In the genomic region with DNA sequence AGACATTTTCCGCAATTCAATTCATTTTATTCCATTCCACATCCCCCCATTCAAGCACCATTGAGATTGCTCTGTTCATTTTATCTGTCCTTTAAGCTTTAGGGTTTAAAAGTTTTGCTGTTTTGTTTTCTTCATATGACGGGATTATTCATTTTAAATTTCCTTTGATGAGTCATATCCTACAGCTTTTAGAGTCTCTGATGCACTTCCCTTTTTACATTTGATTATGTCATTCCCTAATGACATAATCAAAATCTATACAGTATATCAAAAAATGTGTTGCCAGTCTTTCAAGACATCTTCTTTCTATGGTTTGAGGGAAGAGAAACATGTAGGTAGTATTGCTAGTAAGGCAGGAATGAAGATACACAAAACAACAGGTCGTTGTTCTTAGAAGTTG, we compare ENCODE assay signal across 1 cellular context.
TF ChIP-seq lines count a peak whose summit lies in the region.

No MANE protein-coding gene starts in this region.

TF ChIP-seq in SK-N-SH, 30 proteins besides CTCF, POLR2A, EP300 and RAD21 (continued from another document):
- TF ChIP-seq, protein P1, sequence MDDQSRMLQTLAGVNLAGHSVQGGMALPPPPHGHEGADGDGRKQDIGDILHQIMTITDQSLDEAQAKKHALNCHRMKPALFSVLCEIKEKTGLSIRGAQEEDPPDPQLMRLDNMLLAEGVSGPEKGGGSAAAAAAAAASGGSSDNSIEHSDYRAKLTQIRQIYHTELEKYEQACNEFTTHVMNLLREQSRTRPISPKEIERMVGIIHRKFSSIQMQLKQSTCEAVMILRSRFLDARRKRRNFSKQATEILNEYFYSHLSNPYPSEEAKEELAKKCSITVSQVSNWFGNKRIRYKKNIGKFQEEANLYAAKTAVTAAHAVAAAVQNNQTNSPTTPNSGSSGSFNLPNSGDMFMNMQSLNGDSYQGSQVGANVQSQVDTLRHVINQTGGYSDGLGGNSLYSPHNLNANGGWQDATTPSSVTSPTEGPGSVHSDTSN (IDR thresholded peaks at IDR 0.05) = peak; percentile 46; the same call in 1 of the 2 replicates
- TF ChIP-seq TCF12 (IDR thresholded peaks at IDR 0.05) = peak; percentile 55
- TF ChIP-seq GABPA (IDR thresholded peaks at IDR 0.05; ENCODE audit: low read depth) = peak; percentile 49
- TF ChIP-seq MXI1 (IDR thresholded peaks at IDR 0.05; ENCODE audit: low read depth, low read length) = no peak
- no peak for TF ChIP-seq FOXM1 (IDR thresholded peaks at IDR 0.05; ENCODE audit: low read depth)
- no peak for TF ChIP-seq RFX5 (IDR thresholded peaks at IDR 0.05; ENCODE audit: low read length)
- no peak for TF ChIP-seq NRF1 (IDR thresholded peaks at IDR 0.05; ENCODE audit: low read depth, low read length)
- no peak for TF ChIP-seq NFIC (IDR thresholded peaks at IDR 0.05; ENCODE audit: borderline replicate concordance)
- TF ChIP-seq, protein P2, sequence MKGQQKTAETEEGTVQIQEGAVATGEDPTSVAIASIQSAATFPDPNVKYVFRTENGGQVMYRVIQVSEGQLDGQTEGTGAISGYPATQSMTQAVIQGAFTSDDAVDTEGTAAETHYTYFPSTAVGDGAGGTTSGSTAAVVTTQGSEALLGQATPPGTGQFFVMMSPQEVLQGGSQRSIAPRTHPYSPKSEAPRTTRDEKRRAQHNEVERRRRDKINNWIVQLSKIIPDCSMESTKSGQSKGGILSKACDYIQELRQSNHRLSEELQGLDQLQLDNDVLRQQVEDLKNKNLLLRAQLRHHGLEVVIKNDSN (IDR thresholded peaks at IDR 0.05; ENCODE audit: borderline replicate concordance, low read depth) = no peak
- TF ChIP-seq CHD2 (IDR thresholded peaks at IDR 0.05; ENCODE audit: low read length, partially characterized antibody) = no peak
- TF ChIP-seq FOSL2 (IDR thresholded peaks at IDR 0.05; ENCODE audit: borderline replicate concordance, low read depth) = peak; percentile 54; the same call in 1 of the 2 replicates
- TF ChIP-seq, protein P3, sequence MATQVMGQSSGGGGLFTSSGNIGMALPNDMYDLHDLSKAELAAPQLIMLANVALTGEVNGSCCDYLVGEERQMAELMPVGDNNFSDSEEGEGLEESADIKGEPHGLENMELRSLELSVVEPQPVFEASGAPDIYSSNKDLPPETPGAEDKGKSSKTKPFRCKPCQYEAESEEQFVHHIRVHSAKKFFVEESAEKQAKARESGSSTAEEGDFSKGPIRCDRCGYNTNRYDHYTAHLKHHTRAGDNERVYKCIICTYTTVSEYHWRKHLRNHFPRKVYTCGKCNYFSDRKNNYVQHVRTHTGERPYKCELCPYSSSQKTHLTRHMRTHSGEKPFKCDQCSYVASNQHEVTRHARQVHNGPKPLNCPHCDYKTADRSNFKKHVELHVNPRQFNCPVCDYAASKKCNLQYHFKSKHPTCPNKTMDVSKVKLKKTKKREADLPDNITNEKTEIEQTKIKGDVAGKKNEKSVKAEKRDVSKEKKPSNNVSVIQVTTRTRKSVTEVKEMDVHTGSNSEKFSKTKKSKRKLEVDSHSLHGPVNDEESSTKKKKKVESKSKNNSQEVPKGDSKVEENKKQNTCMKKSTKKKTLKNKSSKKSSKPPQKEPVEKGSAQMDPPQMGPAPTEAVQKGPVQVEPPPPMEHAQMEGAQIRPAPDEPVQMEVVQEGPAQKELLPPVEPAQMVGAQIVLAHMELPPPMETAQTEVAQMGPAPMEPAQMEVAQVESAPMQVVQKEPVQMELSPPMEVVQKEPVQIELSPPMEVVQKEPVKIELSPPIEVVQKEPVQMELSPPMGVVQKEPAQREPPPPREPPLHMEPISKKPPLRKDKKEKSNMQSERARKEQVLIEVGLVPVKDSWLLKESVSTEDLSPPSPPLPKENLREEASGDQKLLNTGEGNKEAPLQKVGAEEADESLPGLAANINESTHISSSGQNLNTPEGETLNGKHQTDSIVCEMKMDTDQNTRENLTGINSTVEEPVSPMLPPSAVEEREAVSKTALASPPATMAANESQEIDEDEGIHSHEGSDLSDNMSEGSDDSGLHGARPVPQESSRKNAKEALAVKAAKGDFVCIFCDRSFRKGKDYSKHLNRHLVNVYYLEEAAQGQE (IDR thresholded peaks at IDR 0.05; ENCODE audit: low read depth, low read length) = no peak
- no peak for TF ChIP-seq TEAD4 (IDR thresholded peaks at IDR 0.05; ENCODE audit: borderline replicate concordance, insufficient read depth)
- TF ChIP-seq POLR2AphosphoS5 (IDR thresholded peaks at IDR 0.05; ENCODE audit: low read depth, low read length) = no peak
- TF ChIP-seq, protein P4, sequence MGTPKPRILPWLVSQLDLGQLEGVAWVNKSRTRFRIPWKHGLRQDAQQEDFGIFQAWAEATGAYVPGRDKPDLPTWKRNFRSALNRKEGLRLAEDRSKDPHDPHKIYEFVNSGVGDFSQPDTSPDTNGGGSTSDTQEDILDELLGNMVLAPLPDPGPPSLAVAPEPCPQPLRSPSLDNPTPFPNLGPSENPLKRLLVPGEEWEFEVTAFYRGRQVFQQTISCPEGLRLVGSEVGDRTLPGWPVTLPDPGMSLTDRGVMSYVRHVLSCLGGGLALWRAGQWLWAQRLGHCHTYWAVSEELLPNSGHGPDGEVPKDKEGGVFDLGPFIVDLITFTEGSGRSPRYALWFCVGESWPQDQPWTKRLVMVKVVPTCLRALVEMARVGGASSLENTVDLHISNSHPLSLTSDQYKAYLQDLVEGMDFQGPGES (IDR thresholded peaks at IDR 0.05; ENCODE audit: low read depth, low read length) = no peak
- no peak for TF ChIP-seq FOXJ3 (CRISPR knock-in tag; IDR thresholded peaks at IDR 0.05)
- TF ChIP-seq, protein P5, sequence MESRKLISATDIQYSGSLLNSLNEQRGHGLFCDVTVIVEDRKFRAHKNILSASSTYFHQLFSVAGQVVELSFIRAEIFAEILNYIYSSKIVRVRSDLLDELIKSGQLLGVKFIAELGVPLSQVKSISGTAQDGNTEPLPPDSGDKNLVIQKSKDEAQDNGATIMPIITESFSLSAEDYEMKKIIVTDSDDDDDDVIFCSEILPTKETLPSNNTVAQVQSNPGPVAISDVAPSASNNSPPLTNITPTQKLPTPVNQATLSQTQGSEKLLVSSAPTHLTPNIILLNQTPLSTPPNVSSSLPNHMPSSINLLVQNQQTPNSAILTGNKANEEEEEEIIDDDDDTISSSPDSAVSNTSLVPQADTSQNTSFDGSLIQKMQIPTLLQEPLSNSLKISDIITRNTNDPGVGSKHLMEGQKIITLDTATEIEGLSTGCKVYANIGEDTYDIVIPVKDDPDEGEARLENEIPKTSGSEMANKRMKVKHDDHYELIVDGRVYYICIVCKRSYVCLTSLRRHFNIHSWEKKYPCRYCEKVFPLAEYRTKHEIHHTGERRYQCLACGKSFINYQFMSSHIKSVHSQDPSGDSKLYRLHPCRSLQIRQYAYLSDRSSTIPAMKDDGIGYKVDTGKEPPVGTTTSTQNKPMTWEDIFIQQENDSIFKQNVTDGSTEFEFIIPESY (IDR thresholded peaks at IDR 0.05; ENCODE audit: borderline replicate concordance, low read depth) = no peak
- TF ChIP-seq SIN3A (IDR thresholded peaks at IDR 0.05; ENCODE audit: borderline replicate concordance, low read depth, low read length) = no peak
- TF ChIP-seq TAF1 (IDR thresholded peaks at IDR 0.05; ENCODE audit: borderline replicate concordance, low read depth, low read length) = no peak
